ENCODE assay signal across 1 cellular context in the genomic region with DNA sequence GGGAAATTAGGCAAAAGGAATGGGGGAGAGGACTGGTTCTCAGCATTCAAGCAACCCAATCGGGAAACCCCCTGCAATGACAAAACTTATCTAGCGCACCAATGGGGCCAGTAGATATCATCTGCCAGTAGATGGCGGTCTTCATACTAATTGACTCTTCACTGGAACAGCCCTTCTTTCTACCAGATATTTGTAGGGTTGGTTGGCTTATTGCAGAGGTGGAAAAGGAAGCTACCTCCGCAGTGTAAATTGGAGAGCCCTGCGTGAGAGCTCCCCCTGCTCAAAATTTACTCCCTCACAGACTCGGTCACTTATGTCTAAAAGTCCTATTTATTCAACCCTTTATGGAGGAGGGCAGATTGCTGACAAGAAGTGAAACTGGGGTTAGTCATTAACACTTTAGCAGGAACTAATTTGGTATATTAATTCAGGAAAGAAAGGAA.
TF ChIP-seq lines count a peak whose summit lies in the region.

No MANE protein-coding gene starts in this region.

TF ChIP-seq in GM12878, 131 proteins besides CTCF, POLR2A, EP300 and RAD21 (continued from another document):
- TF ChIP-seq MYC (IDR thresholded peaks at IDR 0.05; ENCODE audit: insufficient read depth, insufficient read length, insufficient replicate concordance, low read length, severe bottlenecking) (no peak), CREM (IDR thresholded peaks at IDR 0.05; ENCODE audit: low read depth) (peak; percentile 45), SMC3 (IDR thresholded peaks at IDR 0.05; ENCODE audit: borderline replicate concordance, low read length) (peak; percentile 88; the same call in 1 of the 2 replicates), SREBF2 (IDR thresholded peaks at IDR 0.05; ENCODE audit: low read length) (no peak), POU2F2 (IDR thresholded peaks at IDR 0.05; ENCODE audit: borderline replicate concordance, low read depth, low read length) (0 out of 3 replicates have a peak, but pooled peaks have one; percentile 42), KLF5 (IDR thresholded peaks at IDR 0.05; ENCODE audit: partially characterized antibody) (no peak), YY1 (IDR thresholded peaks at IDR 0.05; ENCODE audit: low read depth, low read length) (0 out of 2 replicates have a peak, but pooled peaks have one; percentile 59), MEF2B (IDR thresholded peaks at IDR 0.05; ENCODE audit: partially characterized antibody, poor library complexity, severe bottlenecking) (peak; percentile 22), BHLHE40 (IDR thresholded peaks at IDR 0.05; ENCODE audit: borderline replicate concordance in 1 of 2, low read depth in 2 of 2, low read length in 1 of 2) (0 out of 4 replicates have a peak, but pooled peaks of 1 of the 2 experiments have one; percentile 41), NR2C2 (IDR thresholded peaks at IDR 0.05; ENCODE audit: borderline replicate concordance, control insufficient read depth, insufficient read length, low read depth) (no peak), BACH1 (IDR thresholded peaks at IDR 0.05; ENCODE audit: borderline replicate concordance) (no peak), CREB1 (IDR thresholded peaks at IDR 0.05; ENCODE audit: low read depth) (0 out of 2 replicates have a peak, but pooled peaks have one; percentile 31), SMAD5 (IDR thresholded peaks at IDR 0.05; ENCODE audit: low read depth) (no peak), IKZF2 (IDR thresholded peaks at IDR 0.05) (peak; percentile 81 to 83; a peak in 3 of 4 replicates), MXI1 (IDR thresholded peaks at IDR 0.05; ENCODE audit: low read depth, low read length) (0 out of 2 replicates have a peak, but pooled peaks have one; percentile 22), MTA2 (IDR thresholded peaks at IDR 0.05; ENCODE audit: low read depth) (peak; percentile 87), SP1 (IDR thresholded peaks at IDR 0.05; ENCODE audit: low read depth, low read length) (peak; percentile 12), NFIC (IDR thresholded peaks at IDR 0.05; ENCODE audit: low read depth, low read length) (peak; percentile 62), HDAC2 (IDR thresholded peaks at IDR 0.05) (no peak), JUND (IDR thresholded peaks at IDR 0.05; ENCODE audit: low read depth, low read length) (0 out of 2 replicates have a peak, but pooled peaks have one; percentile 50), FOXM1 (IDR thresholded peaks at IDR 0.05; ENCODE audit: low read depth, low read length) (peak; percentile 37; the same call in 1 of the 2 replicates)
- TF ChIP-seq, protein P1, sequence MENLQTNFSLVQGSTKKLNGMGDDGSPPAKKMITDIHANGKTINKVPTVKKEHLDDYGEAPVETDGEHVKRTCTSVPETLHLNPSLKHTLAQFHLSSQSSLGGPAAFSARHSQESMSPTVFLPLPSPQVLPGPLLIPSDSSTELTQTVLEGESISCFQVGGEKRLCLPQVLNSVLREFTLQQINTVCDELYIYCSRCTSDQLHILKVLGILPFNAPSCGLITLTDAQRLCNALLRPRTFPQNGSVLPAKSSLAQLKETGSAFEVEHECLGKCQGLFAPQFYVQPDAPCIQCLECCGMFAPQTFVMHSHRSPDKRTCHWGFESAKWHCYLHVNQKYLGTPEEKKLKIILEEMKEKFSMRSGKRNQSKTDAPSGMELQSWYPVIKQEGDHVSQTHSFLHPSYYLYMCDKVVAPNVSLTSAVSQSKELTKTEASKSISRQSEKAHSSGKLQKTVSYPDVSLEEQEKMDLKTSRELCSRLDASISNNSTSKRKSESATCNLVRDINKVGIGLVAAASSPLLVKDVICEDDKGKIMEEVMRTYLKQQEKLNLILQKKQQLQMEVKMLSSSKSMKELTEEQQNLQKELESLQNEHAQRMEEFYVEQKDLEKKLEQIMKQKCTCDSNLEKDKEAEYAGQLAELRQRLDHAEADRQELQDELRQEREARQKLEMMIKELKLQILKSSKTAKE (IDR thresholded peaks at IDR 0.05; ENCODE audit: low read depth, poor library complexity, severe bottlenecking), result peak; percentile 49
- TF ChIP-seq, protein P2, sequence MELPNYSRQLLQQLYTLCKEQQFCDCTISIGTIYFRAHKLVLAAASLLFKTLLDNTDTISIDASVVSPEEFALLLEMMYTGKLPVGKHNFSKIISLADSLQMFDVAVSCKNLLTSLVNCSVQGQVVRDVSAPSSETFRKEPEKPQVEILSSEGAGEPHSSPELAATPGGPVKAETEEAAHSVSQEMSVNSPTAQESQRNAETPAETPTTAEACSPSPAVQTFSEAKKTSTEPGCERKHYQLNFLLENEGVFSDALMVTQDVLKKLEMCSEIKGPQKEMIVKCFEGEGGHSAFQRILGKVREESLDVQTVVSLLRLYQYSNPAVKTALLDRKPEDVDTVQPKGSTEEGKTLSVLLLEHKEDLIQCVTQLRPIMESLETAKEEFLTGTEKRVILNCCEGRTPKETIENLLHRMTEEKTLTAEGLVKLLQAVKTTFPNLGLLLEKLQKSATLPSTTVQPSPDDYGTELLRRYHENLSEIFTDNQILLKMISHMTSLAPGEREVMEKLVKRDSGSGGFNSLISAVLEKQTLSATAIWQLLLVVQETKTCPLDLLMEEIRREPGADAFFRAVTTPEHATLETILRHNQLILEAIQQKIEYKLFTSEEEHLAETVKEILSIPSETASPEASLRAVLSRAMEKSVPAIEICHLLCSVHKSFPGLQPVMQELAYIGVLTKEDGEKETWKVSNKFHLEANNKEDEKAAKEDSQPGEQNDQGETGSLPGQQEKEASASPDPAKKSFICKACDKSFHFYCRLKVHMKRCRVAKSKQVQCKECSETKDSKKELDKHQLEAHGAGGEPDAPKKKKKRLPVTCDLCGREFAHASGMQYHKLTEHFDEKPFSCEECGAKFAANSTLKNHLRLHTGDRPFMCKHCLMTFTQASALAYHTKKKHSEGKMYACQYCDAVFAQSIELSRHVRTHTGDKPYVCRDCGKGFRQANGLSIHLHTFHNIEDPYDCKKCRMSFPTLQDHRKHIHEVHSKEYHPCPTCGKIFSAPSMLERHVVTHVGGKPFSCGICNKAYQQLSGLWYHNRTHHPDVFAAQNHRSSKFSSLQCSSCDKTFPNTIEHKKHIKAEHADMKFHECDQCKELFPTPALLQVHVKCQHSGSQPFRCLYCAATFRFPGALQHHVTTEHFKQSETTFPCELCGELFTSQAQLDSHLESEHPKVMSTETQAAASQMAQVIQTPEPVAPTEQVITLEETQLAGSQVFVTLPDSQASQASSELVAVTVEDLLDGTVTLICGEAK (IDR thresholded peaks at IDR 0.05; ENCODE audit: borderline replicate concordance), result no peak
- TF ChIP-seq, protein P3, sequence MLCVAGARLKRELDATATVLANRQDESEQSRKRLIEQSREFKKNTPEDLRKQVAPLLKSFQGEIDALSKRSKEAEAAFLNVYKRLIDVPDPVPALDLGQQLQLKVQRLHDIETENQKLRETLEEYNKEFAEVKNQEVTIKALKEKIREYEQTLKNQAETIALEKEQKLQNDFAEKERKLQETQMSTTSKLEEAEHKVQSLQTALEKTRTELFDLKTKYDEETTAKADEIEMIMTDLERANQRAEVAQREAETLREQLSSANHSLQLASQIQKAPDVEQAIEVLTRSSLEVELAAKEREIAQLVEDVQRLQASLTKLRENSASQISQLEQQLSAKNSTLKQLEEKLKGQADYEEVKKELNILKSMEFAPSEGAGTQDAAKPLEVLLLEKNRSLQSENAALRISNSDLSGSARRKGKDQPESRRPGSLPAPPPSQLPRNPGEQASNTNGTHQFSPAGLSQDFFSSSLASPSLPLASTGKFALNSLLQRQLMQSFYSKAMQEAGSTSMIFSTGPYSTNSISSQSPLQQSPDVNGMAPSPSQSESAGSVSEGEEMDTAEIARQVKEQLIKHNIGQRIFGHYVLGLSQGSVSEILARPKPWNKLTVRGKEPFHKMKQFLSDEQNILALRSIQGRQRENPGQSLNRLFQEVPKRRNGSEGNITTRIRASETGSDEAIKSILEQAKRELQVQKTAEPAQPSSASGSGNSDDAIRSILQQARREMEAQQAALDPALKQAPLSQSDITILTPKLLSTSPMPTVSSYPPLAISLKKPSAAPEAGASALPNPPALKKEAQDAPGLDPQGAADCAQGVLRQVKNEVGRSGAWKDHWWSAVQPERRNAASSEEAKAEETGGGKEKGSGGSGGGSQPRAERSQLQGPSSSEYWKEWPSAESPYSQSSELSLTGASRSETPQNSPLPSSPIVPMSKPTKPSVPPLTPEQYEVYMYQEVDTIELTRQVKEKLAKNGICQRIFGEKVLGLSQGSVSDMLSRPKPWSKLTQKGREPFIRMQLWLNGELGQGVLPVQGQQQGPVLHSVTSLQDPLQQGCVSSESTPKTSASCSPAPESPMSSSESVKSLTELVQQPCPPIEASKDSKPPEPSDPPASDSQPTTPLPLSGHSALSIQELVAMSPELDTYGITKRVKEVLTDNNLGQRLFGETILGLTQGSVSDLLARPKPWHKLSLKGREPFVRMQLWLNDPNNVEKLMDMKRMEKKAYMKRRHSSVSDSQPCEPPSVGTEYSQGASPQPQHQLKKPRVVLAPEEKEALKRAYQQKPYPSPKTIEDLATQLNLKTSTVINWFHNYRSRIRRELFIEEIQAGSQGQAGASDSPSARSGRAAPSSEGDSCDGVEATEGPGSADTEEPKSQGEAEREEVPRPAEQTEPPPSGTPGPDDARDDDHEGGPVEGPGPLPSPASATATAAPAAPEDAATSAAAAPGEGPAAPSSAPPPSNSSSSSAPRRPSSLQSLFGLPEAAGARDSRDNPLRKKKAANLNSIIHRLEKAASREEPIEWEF (IDR thresholded peaks at IDR 0.05; ENCODE audit: insufficient replicate concordance, low read depth, low read length), result peak; percentile 71
- TF ChIP-seq, protein P4, sequence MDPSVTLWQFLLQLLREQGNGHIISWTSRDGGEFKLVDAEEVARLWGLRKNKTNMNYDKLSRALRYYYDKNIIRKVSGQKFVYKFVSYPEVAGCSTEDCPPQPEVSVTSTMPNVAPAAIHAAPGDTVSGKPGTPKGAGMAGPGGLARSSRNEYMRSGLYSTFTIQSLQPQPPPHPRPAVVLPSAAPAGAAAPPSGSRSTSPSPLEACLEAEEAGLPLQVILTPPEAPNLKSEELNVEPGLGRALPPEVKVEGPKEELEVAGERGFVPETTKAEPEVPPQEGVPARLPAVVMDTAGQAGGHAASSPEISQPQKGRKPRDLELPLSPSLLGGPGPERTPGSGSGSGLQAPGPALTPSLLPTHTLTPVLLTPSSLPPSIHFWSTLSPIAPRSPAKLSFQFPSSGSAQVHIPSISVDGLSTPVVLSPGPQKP (IDR thresholded peaks at IDR 0.05; ENCODE audit: low read depth, low read length), result no peak
- TF ChIP-seq, protein P5, sequence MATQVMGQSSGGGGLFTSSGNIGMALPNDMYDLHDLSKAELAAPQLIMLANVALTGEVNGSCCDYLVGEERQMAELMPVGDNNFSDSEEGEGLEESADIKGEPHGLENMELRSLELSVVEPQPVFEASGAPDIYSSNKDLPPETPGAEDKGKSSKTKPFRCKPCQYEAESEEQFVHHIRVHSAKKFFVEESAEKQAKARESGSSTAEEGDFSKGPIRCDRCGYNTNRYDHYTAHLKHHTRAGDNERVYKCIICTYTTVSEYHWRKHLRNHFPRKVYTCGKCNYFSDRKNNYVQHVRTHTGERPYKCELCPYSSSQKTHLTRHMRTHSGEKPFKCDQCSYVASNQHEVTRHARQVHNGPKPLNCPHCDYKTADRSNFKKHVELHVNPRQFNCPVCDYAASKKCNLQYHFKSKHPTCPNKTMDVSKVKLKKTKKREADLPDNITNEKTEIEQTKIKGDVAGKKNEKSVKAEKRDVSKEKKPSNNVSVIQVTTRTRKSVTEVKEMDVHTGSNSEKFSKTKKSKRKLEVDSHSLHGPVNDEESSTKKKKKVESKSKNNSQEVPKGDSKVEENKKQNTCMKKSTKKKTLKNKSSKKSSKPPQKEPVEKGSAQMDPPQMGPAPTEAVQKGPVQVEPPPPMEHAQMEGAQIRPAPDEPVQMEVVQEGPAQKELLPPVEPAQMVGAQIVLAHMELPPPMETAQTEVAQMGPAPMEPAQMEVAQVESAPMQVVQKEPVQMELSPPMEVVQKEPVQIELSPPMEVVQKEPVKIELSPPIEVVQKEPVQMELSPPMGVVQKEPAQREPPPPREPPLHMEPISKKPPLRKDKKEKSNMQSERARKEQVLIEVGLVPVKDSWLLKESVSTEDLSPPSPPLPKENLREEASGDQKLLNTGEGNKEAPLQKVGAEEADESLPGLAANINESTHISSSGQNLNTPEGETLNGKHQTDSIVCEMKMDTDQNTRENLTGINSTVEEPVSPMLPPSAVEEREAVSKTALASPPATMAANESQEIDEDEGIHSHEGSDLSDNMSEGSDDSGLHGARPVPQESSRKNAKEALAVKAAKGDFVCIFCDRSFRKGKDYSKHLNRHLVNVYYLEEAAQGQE (IDR thresholded peaks at IDR 0.05; ENCODE audit: low read depth, low read length), result no peak
- TF ChIP-seq, protein P6, sequence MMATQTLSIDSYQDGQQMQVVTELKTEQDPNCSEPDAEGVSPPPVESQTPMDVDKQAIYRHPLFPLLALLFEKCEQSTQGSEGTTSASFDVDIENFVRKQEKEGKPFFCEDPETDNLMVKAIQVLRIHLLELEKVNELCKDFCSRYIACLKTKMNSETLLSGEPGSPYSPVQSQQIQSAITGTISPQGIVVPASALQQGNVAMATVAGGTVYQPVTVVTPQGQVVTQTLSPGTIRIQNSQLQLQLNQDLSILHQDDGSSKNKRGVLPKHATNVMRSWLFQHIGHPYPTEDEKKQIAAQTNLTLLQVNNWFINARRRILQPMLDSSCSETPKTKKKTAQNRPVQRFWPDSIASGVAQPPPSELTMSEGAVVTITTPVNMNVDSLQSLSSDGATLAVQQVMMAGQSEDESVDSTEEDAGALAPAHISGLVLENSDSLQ (IDR thresholded peaks at IDR 0.05), result peak; percentile 26; the same call in 1 of the 2 replicates
TF ChIP-seq in GM12878: peak in this region for 29.
